Comparison of ENCODE assay signal across 21 cellular contexts in the genomic region with DNA sequence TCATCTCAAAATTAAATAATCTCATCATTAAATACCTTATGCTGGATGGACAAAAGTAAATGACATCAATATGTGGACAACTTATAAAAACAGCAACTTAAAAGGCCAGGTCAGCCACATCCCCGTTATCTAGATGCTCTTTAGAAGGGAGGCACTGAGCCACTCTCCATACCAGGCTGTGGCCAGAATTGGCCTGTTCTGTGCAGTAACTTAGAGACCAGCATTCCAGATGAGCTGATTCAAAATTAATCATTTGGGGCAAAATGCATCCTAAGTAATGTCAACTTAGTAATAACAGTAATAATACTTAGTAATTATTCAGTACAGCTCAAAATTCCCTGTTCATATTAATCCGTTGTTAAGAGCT.
"Had no signal": no experiment of that assay in that cellular context is flagged by ENCODE, and none has a peak within 500 bp of the region (broad histone marks: within the 10 kb centered on the region; RNA-seq: fewer than 3 reads in every experiment).

No MANE protein-coding gene starts in this region.

- H3K4me3 ChIP-seq: coronary artery, esophagus squamous epithelium, prostate gland, right lobe of liver, stomach, thoracic aorta, upper lobe of right lung had no signal

- FAIRE-seq: endothelial cell of umbilical vein, frontal cortex had no signal

- DNase-seq: activated CD4-positive, alpha-beta memory T cell treated with anti-CD3 and anti-CD28 coated beads for 36 hours; activated CD8-positive, alpha-beta memory T cell treated with anti-CD3 and anti-CD28 coated beads, Interleukin-2, amount 10 ng/mL, durations not matched to agents 7 days and 5 days; activated naive CD4-positive, alpha-beta T cell treated with anti-CD3 and anti-CD28 coated beads for 36 hours; activated naive CD8-positive, alpha-beta T cell treated with anti-CD3 and anti-CD28 coated beads, Interleukin-2, amount 50 U/mL, for 24 hours; activated T-cell treated with anti-CD3 and anti-CD28 coated beads, Interleukin-2, amount 50 U/mL, for 1 hour; caudate nucleus; effector CD4-positive, alpha-beta T cell; esophagus squamous epithelium; head of caudate nucleus; immature natural killer cell; right lobe of liver; stimulated activated CD4-positive, alpha-beta T cell treated with anti-CD3 and anti-CD28 coated beads, Interleukin-1b, Interleukin-23, amount 100 ng/mL, for 48 hours; stomach; T-helper 17 cell; upper lobe of right lung; WERI-Rb-1 had no signal

- ATAC-seq: activated CD8-positive, alpha-beta memory T cell treated with anti-CD3 and anti-CD28 coated beads, Interleukin-2, amount 10 ng/mL, durations not matched to agents 7 days and 5 days; activated naive CD8-positive, alpha-beta T cell treated with anti-CD3 and anti-CD28 coated beads, Interleukin-2, amount 50 U/mL, for 24 hours; T-helper 17 cell; upper lobe of right lung had no signal
